ENCODE assay signal across 1 cellular context in the genomic region with DNA sequence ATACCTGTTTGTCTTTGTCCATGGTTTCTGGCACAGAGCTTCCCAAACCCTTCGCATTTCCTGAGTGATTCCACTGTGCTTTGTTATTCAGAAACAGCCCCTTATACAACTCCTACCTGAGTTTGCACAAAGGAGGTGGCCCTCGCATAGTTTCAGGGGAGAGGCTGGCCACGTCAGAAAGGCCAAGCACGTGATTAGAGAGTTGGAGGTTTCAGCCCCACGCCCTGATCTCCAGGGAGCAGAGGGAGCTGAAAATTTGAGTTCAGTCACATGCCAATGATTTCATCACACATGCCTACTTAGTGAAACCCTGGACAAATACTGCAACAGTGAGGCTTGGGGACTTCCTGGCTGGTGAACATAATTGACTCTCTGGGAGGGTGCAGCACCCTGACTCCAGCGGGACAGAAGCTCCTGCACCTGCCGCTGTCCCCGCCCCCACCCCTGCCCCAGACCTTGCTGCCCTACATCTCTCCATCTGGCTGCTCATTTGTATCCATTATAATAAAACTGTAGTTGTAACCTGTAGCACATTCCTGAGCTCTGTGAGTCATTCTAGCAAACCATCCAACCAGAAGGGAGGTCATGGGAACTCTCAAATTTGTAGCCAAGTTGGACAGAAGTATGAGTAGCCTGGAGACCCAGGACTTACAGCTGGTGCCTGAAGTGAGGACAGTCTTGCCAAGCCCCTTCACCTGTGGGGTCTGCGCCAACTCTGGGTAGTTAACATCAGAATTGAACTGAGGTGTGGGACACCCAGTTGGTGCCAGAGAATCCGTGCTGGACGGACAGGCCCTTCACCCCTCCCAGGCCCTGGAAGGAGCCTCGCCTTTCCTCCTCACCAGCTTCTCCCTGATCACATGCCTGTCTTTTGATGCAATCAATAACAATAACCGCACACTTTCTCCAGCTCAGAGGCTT.
A peak's percentile ranks its signal among the peaks of the same experiment; 100 is the strongest.
TF ChIP-seq lines count a peak whose summit lies in the region.

No MANE protein-coding gene starts in this region.

TF ChIP-seq in K562, 482 proteins besides CTCF, POLR2A, EP300 and RAD21 (continued from another document and continues in another):
- TF ChIP-seq SLC30A9 (CRISPR knock-in tag; IDR thresholded peaks at IDR 0.05): no peak
- no peak for TF ChIP-seq ZNF436 (CRISPR knock-in tag; IDR thresholded peaks at IDR 0.05)
- no peak for TF ChIP-seq BRF1 (IDR thresholded peaks at IDR 0.05; ENCODE audit: borderline replicate concordance, extremely low read depth, insufficient read length)
- peak; percentile 55; the same call in 1 of the 2 replicates for TF ChIP-seq ZNF589 (CRISPR knock-in tag; IDR thresholded peaks at IDR 0.05; ENCODE audit: low read depth)
- TF ChIP-seq CEBPB (tag; IDR thresholded peaks at IDR 0.05): peak; percentile 67
- TF ChIP-seq ZNF583 (CRISPR knock-in tag; IDR thresholded peaks at IDR 0.05): 0 out of 2 replicates have a peak, but pooled peaks have one; percentile 53
- TF ChIP-seq, protein P1, sequence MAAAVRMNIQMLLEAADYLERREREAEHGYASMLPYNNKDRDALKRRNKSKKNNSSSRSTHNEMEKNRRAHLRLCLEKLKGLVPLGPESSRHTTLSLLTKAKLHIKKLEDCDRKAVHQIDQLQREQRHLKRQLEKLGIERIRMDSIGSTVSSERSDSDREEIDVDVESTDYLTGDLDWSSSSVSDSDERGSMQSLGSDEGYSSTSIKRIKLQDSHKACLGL (CRISPR knock-in tag; IDR thresholded peaks at IDR 0.05; ENCODE audit: borderline replicate concordance, poor library complexity, severe bottlenecking): no peak
- TF ChIP-seq HNRNPLL (IDR thresholded peaks at IDR 0.05; ENCODE audit: low read depth, low read length, poor library complexity, severe bottlenecking): no peak
- TF ChIP-seq, protein P2, sequence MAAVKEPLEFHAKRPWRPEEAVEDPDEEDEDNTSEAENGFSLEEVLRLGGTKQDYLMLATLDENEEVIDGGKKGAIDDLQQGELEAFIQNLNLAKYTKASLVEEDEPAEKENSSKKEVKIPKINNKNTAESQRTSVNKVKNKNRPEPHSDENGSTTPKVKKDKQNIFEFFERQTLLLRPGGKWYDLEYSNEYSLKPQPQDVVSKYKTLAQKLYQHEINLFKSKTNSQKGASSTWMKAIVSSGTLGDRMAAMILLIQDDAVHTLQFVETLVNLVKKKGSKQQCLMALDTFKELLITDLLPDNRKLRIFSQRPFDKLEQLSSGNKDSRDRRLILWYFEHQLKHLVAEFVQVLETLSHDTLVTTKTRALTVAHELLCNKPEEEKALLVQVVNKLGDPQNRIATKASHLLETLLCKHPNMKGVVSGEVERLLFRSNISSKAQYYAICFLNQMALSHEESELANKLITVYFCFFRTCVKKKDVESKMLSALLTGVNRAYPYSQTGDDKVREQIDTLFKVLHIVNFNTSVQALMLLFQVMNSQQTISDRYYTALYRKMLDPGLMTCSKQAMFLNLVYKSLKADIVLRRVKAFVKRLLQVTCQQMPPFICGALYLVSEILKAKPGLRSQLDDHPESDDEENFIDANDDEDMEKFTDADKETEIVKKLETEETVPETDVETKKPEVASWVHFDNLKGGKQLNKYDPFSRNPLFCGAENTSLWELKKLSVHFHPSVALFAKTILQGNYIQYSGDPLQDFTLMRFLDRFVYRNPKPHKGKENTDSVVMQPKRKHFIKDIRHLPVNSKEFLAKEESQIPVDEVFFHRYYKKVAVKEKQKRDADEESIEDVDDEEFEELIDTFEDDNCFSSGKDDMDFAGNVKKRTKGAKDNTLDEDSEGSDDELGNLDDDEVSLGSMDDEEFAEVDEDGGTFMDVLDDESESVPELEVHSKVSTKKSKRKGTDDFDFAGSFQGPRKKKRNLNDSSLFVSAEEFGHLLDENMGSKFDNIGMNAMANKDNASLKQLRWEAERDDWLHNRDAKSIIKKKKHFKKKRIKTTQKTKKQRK (IDR thresholded peaks at IDR 0.05; ENCODE audit: borderline replicate concordance, low read depth, low read length): no peak
- TF ChIP-seq U2AF2 (optimal IDR thresholded peaks at IDR 0.05; ENCODE audit: low read depth, low read length): no peak
- TF ChIP-seq, protein P3, sequence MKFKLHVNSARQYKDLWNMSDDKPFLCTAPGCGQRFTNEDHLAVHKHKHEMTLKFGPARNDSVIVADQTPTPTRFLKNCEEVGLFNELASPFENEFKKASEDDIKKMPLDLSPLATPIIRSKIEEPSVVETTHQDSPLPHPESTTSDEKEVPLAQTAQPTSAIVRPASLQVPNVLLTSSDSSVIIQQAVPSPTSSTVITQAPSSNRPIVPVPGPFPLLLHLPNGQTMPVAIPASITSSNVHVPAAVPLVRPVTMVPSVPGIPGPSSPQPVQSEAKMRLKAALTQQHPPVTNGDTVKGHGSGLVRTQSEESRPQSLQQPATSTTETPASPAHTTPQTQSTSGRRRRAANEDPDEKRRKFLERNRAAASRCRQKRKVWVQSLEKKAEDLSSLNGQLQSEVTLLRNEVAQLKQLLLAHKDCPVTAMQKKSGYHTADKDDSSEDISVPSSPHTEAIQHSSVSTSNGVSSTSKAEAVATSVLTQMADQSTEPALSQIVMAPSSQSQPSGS (CRISPR knock-in tag; IDR thresholded peaks at IDR 0.05): no peak
- no peak for TF ChIP-seq PHB (CRISPR knock-in tag; IDR thresholded peaks at IDR 0.05)
- TF ChIP-seq ZNF764 (CRISPR knock-in tag; IDR thresholded peaks at IDR 0.05; ENCODE audit: low read depth): no peak
- TF ChIP-seq, protein P4, sequence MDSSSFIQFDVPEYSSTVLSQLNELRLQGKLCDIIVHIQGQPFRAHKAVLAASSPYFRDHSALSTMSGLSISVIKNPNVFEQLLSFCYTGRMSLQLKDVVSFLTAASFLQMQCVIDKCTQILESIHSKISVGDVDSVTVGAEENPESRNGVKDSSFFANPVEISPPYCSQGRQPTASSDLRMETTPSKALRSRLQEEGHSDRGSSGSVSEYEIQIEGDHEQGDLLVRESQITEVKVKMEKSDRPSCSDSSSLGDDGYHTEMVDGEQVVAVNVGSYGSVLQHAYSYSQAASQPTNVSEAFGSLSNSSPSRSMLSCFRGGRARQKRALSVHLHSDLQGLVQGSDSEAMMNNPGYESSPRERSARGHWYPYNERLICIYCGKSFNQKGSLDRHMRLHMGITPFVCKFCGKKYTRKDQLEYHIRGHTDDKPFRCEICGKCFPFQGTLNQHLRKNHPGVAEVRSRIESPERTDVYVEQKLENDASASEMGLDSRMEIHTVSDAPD (CRISPR knock-in tag; IDR thresholded peaks at IDR 0.05): no peak
- TF ChIP-seq YY1 (IDR thresholded peaks at IDR 0.05; ENCODE audit: borderline replicate concordance in 1 of 3, control insufficient read depth in 1 of 3, extremely low read depth in 1 of 3, insufficient read depth in 3 of 3, insufficient read length in 1 of 3, insufficient replicate concordance in 2 of 3, low read depth in 1 of 3, low read length in 2 of 3): no peak
- peak; percentile 65; the same call in 1 of the 2 replicates for TF ChIP-seq ZNF766 (CRISPR knock-in tag; conservative IDR thresholded peaks at IDR 0.05)
- no peak for TF ChIP-seq DACH1 (IDR thresholded peaks at IDR 0.05; ENCODE audit: partially characterized antibody)
- TF ChIP-seq SP1 (CRISPR knock-in tag; IDR thresholded peaks at IDR 0.05): no peak
- no peak for TF ChIP-seq CREB1 (IDR thresholded peaks at IDR 0.05)
- TF ChIP-seq CREB1 (CRISPR knock-in tag; IDR thresholded peaks at IDR 0.05): no peak
- peak in 1 of 2 experiments; percentile 55; a peak in 1 of 4 replicates for TF ChIP-seq TEAD1 (CRISPR knock-in tag; IDR thresholded peaks at IDR 0.05)
- TF ChIP-seq, protein P5, sequence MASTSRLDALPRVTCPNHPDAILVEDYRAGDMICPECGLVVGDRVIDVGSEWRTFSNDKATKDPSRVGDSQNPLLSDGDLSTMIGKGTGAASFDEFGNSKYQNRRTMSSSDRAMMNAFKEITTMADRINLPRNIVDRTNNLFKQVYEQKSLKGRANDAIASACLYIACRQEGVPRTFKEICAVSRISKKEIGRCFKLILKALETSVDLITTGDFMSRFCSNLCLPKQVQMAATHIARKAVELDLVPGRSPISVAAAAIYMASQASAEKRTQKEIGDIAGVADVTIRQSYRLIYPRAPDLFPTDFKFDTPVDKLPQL (IDR thresholded peaks at IDR 0.05; ENCODE audit: extremely low read depth, insufficient read length): no peak
- no peak for TF ChIP-seq ZNF239 (CRISPR knock-in tag; IDR thresholded peaks at IDR 0.05)
- TF ChIP-seq PTTG1 (tag; IDR thresholded peaks at IDR 0.05; ENCODE audit: low read depth): no peak
- no peak for TF ChIP-seq CBFA2T2 (conservative IDR thresholded peaks at IDR 0.05)
- TF ChIP-seq CCAR2 (IDR thresholded peaks at IDR 0.05; ENCODE audit: low read depth, low read length): no peak
- TF ChIP-seq, protein P6, sequence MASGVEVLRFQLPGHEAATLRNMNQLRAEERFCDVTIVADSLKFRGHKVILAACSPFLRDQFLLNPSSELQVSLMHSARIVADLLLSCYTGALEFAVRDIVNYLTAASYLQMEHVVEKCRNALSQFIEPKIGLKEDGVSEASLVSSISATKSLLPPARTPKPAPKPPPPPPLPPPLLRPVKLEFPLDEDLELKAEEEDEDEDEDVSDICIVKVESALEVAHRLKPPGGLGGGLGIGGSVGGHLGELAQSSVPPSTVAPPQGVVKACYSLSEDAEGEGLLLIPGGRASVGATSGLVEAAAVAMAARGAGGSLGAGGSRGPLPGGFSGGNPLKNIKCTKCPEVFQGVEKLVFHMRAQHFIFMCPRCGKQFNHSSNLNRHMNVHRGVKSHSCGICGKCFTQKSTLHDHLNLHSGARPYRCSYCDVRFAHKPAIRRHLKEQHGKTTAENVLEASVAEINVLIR (CRISPR knock-in tag; IDR thresholded peaks at IDR 0.05): 0 out of 2 replicates have a peak, but pooled peaks have one; percentile 7
- TF ChIP-seq, protein P7, sequence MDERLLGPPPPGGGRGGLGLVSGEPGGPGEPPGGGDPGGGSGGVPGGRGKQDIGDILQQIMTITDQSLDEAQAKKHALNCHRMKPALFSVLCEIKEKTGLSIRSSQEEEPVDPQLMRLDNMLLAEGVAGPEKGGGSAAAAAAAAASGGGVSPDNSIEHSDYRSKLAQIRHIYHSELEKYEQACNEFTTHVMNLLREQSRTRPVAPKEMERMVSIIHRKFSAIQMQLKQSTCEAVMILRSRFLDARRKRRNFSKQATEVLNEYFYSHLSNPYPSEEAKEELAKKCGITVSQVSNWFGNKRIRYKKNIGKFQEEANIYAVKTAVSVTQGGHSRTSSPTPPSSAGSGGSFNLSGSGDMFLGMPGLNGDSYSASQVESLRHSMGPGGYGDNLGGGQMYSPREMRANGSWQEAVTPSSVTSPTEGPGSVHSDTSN (CRISPR knock-in tag; IDR thresholded peaks at IDR 0.05; ENCODE audit: low read depth): no peak
- TF ChIP-seq, protein P7 (tag; conservative IDR thresholded peaks at IDR 0.05; ENCODE audit: low read depth): no peak
- no peak for TF ChIP-seq NR2C2 (CRISPR knock-in tag; IDR thresholded peaks at IDR 0.05)
- TF ChIP-seq NR2C2 (tag; IDR thresholded peaks at IDR 0.05): peak; percentile 58
- no peak for TF ChIP-seq ZFX (CRISPR knock-in tag; IDR thresholded peaks at IDR 0.05)
- TF ChIP-seq HMGN3 (IDR thresholded peaks at IDR 0.05; ENCODE audit: borderline replicate concordance, extremely low read depth, insufficient read length, low read depth, low read length): no peak
- TF ChIP-seq, protein P8, sequence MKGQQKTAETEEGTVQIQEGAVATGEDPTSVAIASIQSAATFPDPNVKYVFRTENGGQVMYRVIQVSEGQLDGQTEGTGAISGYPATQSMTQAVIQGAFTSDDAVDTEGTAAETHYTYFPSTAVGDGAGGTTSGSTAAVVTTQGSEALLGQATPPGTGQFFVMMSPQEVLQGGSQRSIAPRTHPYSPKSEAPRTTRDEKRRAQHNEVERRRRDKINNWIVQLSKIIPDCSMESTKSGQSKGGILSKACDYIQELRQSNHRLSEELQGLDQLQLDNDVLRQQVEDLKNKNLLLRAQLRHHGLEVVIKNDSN (CRISPR knock-in tag; IDR thresholded peaks at IDR 0.05): peak; percentile 64
- TF ChIP-seq KHSRP (IDR thresholded peaks at IDR 0.05): no peak
- TF ChIP-seq TGIF2 (CRISPR knock-in tag; IDR thresholded peaks at IDR 0.05): no peak
- TF ChIP-seq MAZ (CRISPR knock-in tag; conservative IDR thresholded peaks at IDR 0.05 in 1 of 2, IDR thresholded peaks at IDR 0.05 in 1 of 2): no peak
- TF ChIP-seq, protein P9, sequence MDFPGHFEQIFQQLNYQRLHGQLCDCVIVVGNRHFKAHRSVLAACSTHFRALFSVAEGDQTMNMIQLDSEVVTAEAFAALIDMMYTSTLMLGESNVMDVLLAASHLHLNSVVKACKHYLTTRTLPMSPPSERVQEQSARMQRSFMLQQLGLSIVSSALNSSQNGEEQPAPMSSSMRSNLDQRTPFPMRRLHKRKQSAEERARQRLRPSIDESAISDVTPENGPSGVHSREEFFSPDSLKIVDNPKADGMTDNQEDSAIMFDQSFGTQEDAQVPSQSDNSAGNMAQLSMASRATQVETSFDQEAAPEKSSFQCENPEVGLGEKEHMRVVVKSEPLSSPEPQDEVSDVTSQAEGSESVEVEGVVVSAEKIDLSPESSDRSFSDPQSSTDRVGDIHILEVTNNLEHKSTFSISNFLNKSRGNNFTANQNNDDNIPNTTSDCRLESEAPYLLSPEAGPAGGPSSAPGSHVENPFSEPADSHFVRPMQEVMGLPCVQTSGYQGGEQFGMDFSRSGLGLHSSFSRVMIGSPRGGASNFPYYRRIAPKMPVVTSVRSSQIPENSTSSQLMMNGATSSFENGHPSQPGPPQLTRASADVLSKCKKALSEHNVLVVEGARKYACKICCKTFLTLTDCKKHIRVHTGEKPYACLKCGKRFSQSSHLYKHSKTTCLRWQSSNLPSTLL (IDR thresholded peaks at IDR 0.05): no peak
- no peak for TF ChIP-seq ZNF76 (CRISPR knock-in tag; IDR thresholded peaks at IDR 0.05; ENCODE audit: borderline replicate concordance)
- no peak for TF ChIP-seq STAT5A (IDR thresholded peaks at IDR 0.05; ENCODE audit: borderline replicate concordance, low read length)
- TF ChIP-seq KDM5B (IDR thresholded peaks at IDR 0.05; ENCODE audit: insufficient replicate concordance, low read depth, low read length): no peak
